ENCODE assay signal across 10 cellular contexts in genomic region chr1:164576311-164577271, GRCh38. TPM values are rescaled to one million over a fixed set of nuclear protein-coding genes. Genes with fewer than 3 reads are reported as not detected.
DNase-seq lines count a peak whose midpoint lies in the region; ATAC-seq and TF ChIP-seq lines count a peak whose summit lies in the region.
"Had no signal": no experiment of that assay in that cellular context is flagged by ENCODE, and none has a peak within 500 bp of the region (broad histone marks: within the 10 kb centered on the region; RNA-seq: fewer than 3 reads in every experiment).

No MANE protein-coding gene starts in this region.

- peaks cover 12% of the 10 kb centered on the region for H3K36me3 ChIP-seq in HUES48 (ENCODE audit: control insufficient read depth, insufficient read depth, low read length)

- peak overlapping the region; percentile 16 for H3K9ac ChIP-seq in HUES48 (ENCODE audit: low read depth, low read length)

- H3K4me3 Mint-ChIP-seq in endothelial cell (ENCODE audit: unreplicated experiment), result peak overlapping the region; percentile 17
- H3K4me3 Mint-ChIP-seq in stimulated activated memory B cell treated with anti-CD40 and anti-IgM and Interleukin-4, amounts not matched to agents 10 μg/mL and 1 μg/mL and 100 μg/mL, for 72 hours, result no peak overlapping the region

- peaks cover 27% of the 10 kb centered on the region for H3K4me1 Mint-ChIP-seq in endothelial cell (ENCODE audit: unreplicated experiment)
- H3K4me1 Mint-ChIP-seq in stimulated activated memory B cell treated with anti-CD40 and anti-IgM and Interleukin-4, amounts not matched to agents 10 μg/mL and 1 μg/mL and 100 μg/mL, for 72 hours, result no peaks in the 10 kb centered on the region

- H3K27ac Mint-ChIP-seq in endothelial cell (ENCODE audit: unreplicated experiment), result no peak overlapping the region
- H3K27ac Mint-ChIP-seq in stimulated activated memory B cell treated with anti-CD40 and anti-IgM and Interleukin-4, amounts not matched to agents 10 μg/mL and 1 μg/mL and 100 μg/mL, for 72 hours, result no peak overlapping the region

- H3K9me3 ChIP-seq in HUES48 (ENCODE audit: control insufficient read depth, insufficient read depth, low read length), result no peaks in the 10 kb centered on the region

- TF ChIP-seq CTCF in endothelial cell (IDR thresholded peaks at IDR 0.05; ENCODE audit: unreplicated experiment), result no peak
- TF ChIP-seq CTCF in GM10266 (IDR thresholded peaks at IDR 0.05; ENCODE audit: control insufficient read depth, insufficient read depth, low read depth, missing control alignments), result no peak

- H3K9me3 Mint-ChIP-seq in endothelial cell (ENCODE audit: unreplicated experiment), result no peaks in the 10 kb centered on the region
- peaks cover 9% of the 10 kb centered on the region for H3K9me3 Mint-ChIP-seq in stimulated activated memory B cell treated with anti-CD40 and anti-IgM and Interleukin-4, amounts not matched to agents 10 μg/mL and 1 μg/mL and 100 μg/mL, for 72 hours

- ATAC-seq in stimulated activated memory B cell treated with anti-CD40 and anti-IgM and Interleukin-4, amounts not matched to agents 10 μg/mL and 1 μg/mL and 100 μg/mL, for 72 hours, result peak; percentile 53

- peak overlapping the region; percentile 52 for H3K4me3 ChIP-seq in HUES48 (ENCODE audit: low read depth, low read length)

- peak overlapping the region; percentile 82 for H3K27ac ChIP-seq in HUES48 (ENCODE audit: low read depth, low read length)

- no peaks in the 10 kb centered on the region for H3K27me3 ChIP-seq in HUES48 (ENCODE audit: control insufficient read depth, insufficient read depth, low read length)

- H3K27me3 Mint-ChIP-seq in endothelial cell (ENCODE audit: unreplicated experiment), result peaks cover 4% of the 10 kb centered on the region
- H3K27me3 Mint-ChIP-seq in stimulated activated memory B cell treated with anti-CD40 and anti-IgM and Interleukin-4, amounts not matched to agents 10 μg/mL and 1 μg/mL and 100 μg/mL, for 72 hours, result no peaks in the 10 kb centered on the region

- peaks cover 4% of the 10 kb centered on the region for H3K36me3 Mint-ChIP-seq in endothelial cell (ENCODE audit: low read depth, unreplicated experiment)
- no peaks in the 10 kb centered on the region for H3K36me3 Mint-ChIP-seq in stimulated activated memory B cell treated with anti-CD40 and anti-IgM and Interleukin-4, amounts not matched to agents 10 μg/mL and 1 μg/mL and 100 μg/mL, for 72 hours

- peaks cover 64% of the 10 kb centered on the region for H3K4me1 ChIP-seq in HUES48 (ENCODE audit: control insufficient read depth, insufficient read depth, low read length)

- DNase-seq in endothelial cell (ENCODE audit: low spot score) (peak; percentile 38), kidney tubule cell (ENCODE audit: low spot score) (peak; percentile 7), NCI-H748 (lab: John Stamatoyannopoulos, UW; ENCODE audit: unreplicated experiment) (no peak), AG20443 (ENCODE audit: low spot score) (no peak), GM10266 (ENCODE audit: extremely low spot score) (no peak), mucosa of gallbladder (ENCODE audit: low spot score) (no peak)
- DNase-seq: activated CD8-positive, alpha-beta memory T cell treated with anti-CD3 and anti-CD28 coated beads, Interleukin-2, amount 50 U/mL, for 4 hours had no signal

RNA-seq across cellular contexts. Expression of gene PBX1, which starts 17.6 kb away (rescaled TPM):
- total RNA-seq in endothelial cell (ENCODE audit: unreplicated experiment) (44.2 TPM), mucosa of gallbladder (175 TPM)
- total RNA-seq: G401 had no signal

Comparison
In these comparisons a context has a peak if more than half of its experiments do, and no peak if none do; other contexts are left out.
1. DNase-seq: peak in endothelial cell (single experiment) and kidney tubule cell (single experiment); none in NCI-H748 (single experiment), AG20443 (single experiment), GM10266 (single experiment) and mucosa of gallbladder (single experiment).